30 cellular contexts compared by ENCODE assay signal in the genomic region with DNA sequence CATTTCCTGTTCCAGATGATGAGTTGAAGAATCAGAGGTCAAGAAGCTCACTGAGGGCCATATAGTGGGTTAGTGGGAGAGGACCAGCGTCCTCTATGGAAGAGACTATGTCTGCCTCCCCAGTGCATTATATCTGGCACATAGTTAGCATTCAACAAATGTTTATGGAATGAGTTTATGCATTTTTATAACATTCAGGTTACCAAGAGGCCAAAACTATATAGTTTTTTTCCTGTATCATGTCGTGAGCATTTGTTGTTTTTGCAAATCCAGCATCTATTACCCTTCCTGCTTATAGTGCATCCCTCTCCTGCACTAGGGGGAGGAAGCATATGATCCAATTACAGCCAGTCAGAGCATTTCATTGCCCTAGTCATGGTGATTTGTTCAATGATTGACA.
DNase-seq lines count a peak whose midpoint lies in the region; ATAC-seq lines count a peak whose summit lies in the region.
"Had no signal": no experiment of that assay in that cellular context is flagged by ENCODE, and none has a peak within 500 bp of the region (broad histone marks: within the 10 kb centered on the region; RNA-seq: fewer than 3 reads in every experiment).

No MANE protein-coding gene starts in this region.

- DNase-seq in AG08395 (ENCODE audit: low spot score): peak; percentile 56
- DNase-seq in HCEC 1CT: peak; percentile 80
- DNase-seq in adipocyte (ENCODE audit: low read depth): peak; percentile 19
- peak; percentile 14 for DNase-seq in islet precursor cell
- no peak for DNase-seq in NK-92 (lab: John Stamatoyannopoulos, UW; ENCODE audit: unreplicated experiment)
- DNase-seq: activated CD4-positive, alpha-beta T cell treated with anti-CD3 and anti-CD28 coated beads, Interleukin-2, amount 50 U/mL, for 48 hours; activated CD4-positive, CD25-positive, alpha-beta regulatory T cell; activated CD8-positive, alpha-beta memory T cell treated with anti-CD3 and anti-CD28 coated beads, Interleukin-2, amount 50 U/mL, for 48 hours; anterior cingulate cortex; caudate nucleus; CD4-positive, CD25-positive, alpha-beta regulatory T cell; dorsolateral prefrontal cortex; heart right ventricle; Kasumi-1; mesendoderm; naive B cell; NCI-H187 treated with DMSO at 0.1 percent for 48 hours; NCI-H774; nucleus accumbens; PC-3; small intestine; stimulated activated CD4-positive, alpha-beta T cell treated with anti-CD3 and anti-CD28 coated beads, Interleukin-1b, Interleukin-23, amount 100 ng/mL, for 48 hours; T1000 had no signal

- ATAC-seq in GM21576 (IDR thresholded peaks at IDR 0.05; ENCODE audit: unreplicated experiment) (no peak), HG03460 (IDR thresholded peaks at IDR 0.05; ENCODE audit: unreplicated experiment) (no peak), GM18907 (IDR thresholded peaks at IDR 0.05; ENCODE audit: unreplicated experiment) (no peak)
- ATAC-seq: activated T-helper 17 cell treated with anti-CD3 and anti-CD28 coated beads, Interleukin-2, amount 50 U/mL, for 72 hours; left lobe of liver; PC-3; Right ventricle myocardium inferior had no signal

- no peaks in the 10 kb centered on the region for H3K9me3 ChIP-seq in adipocyte (ENCODE audit: control insufficient read depth, low read length)
- H3K9me3 ChIP-seq: A549, heart right ventricle had no signal

- no peak overlapping the region for H3K9ac ChIP-seq in adipocyte (ENCODE audit: low read length)

- H3K4me3 ChIP-seq in adipocyte (ENCODE audit: low read length): no peak overlapping the region
- H3K4me3 ChIP-seq: A549, dorsolateral prefrontal cortex, heart right ventricle had no signal

- no peaks in the 10 kb centered on the region for H3K4me1 ChIP-seq in adipocyte (ENCODE audit: control insufficient read depth, insufficient read depth, low read length)

- no peaks in the 10 kb centered on the region for H3K36me3 ChIP-seq in adipocyte (ENCODE audit: control insufficient read depth, insufficient read depth, low read length, severe bottlenecking)
- H3K36me3 ChIP-seq: heart right ventricle had no signal

- H3K27me3 ChIP-seq in adipocyte (replicated peaks; ENCODE audit: control insufficient read depth, insufficient read depth, low read length): no peaks in the 10 kb centered on the region
